Comparison of ENCODE assay signal across 8 cellular contexts in genomic region chr1:192575499-192576189, GRCh38. TPM values are rescaled to one million over a fixed set of nuclear protein-coding genes. Genes with fewer than 3 reads are reported as not detected.
DNase-seq lines count a peak whose midpoint lies in the region; ATAC-seq and TF ChIP-seq lines count a peak whose summit lies in the region.

RGS1 (plus strand) TSS chr1:192575773; CDS start chr1:192575793, 20 bp downstream.

- H3K9me3 ChIP-seq in mononuclear cell (ENCODE audit: low read depth, low read length) (no peaks in the 10 kb centered on the region), thyroid gland (no peaks in the 10 kb centered on the region)

- DNase-seq in RPMI7951 (ENCODE audit: low read depth): peak; percentile 88
- DNase-seq in activated naive CD4-positive, alpha-beta T cell treated with Interleukin-2 at 50 U/mL for 16 hours: peak; percentile 70
- DNase-seq in thyroid gland: peak; percentile 41 to 50
- no peak for DNase-seq in NCI-H1048 (lab: John Stamatoyannopoulos, UW)
- no peak for DNase-seq in dedifferentiated amniotic fluid mesenchymal stem cell (ENCODE audit: extremely low spot score)

- intact Hi-C loops in thyroid gland (cut with DNase I): loop anchor here (2.0 kb wide), 1 partner anchor 15 kb away; no protein-coding TSS in a partner anchor

- TF ChIP-seq POLR2A in thyroid gland (IDR thresholded peaks at IDR 0.05): peak in 1 of 2 donors; percentile 45

- H3K27me3 ChIP-seq in mononuclear cell (ENCODE audit: insufficient read depth, low read length) (no peaks in the 10 kb centered on the region), thyroid gland (no peaks in the 10 kb centered on the region)

- no peaks in the 10 kb centered on the region for H3K36me3 ChIP-seq in thyroid gland

- TF ChIP-seq CTCF in thyroid gland (IDR thresholded peaks at IDR 0.05): no peak

- peak within 1 kb of the TSS; percentile 4 for H3K4me3 ChIP-seq in mononuclear cell (ENCODE audit: low read length)
- no peak within 1 kb of the TSS for H3K4me3 ChIP-seq in thyroid gland (replicated peaks in 1 of 3)

- peaks cover 4% of the 10 kb centered on the region for H3K4me1 ChIP-seq in mononuclear cell (ENCODE audit: insufficient read depth, low read length)
- peaks cover 3 to 7% of the 10 kb centered on the region in 2 donors for H3K4me1 ChIP-seq in thyroid gland

- 36 to 45% methylated on average over 7 of the region's 7 CpGs for WGBS in thyroid gland, 2 donors

- ATAC-seq in GM18508 (IDR thresholded peaks at IDR 0.05; ENCODE audit: insufficient read depth, unreplicated experiment) (peak; percentile 75), HG02798 (IDR thresholded peaks at IDR 0.05; ENCODE audit: poor library complexity, unreplicated experiment) (peak; percentile 89)

- H3K27ac ChIP-seq in thyroid gland: no peak within 1 kb of the TSS

RNA-seq across cellular contexts. Expression of gene RGS1, which starts in this region (rescaled TPM):
- 53.3 and 62.4 TPM in 2 replicates for total RNA-seq in RPMI7951 (2014; rRNA removed; shearing (Covaris generic))
- total RNA-seq in mononuclear cell (1,368 TPM), thyroid gland (10 to 100 TPM; 19.7 to 32.6 (median 23.0) TPM)

Comparison
In these comparisons a context has a peak if more than half of its experiments do, and no peak if none do; other contexts are left out.
1. RNA of gene RGS1 (total RNA-seq): 1,368 TPM in mononuclear cell (single experiment); 53.3 to 62.4 TPM in RPMI7951 and 19.7 to 32.6 TPM in thyroid gland; every median in the first group is over 10 times any median in the second.
2. DNase-seq: peak in RPMI7951 (single experiment), activated naive CD4-positive, alpha-beta T cell treated with Interleukin-2 at 50 U/mL for 16 hours (single experiment) and thyroid gland (2 of 2); none in NCI-H1048 (single experiment) and dedifferentiated amniotic fluid mesenchymal stem cell (single experiment).